ENCODE assay signal across 17 cellular contexts in genomic region chr14:32372154-32372553, GRCh38. TPM values are rescaled to one million over a fixed set of nuclear protein-coding genes. Genes with fewer than 3 reads are reported as not detected.
DNase-seq lines count a peak whose midpoint lies in the region; ATAC-seq, FAIRE-seq and TF ChIP-seq lines count a peak whose summit lies in the region.
"Had no signal": no experiment of that assay in that cellular context is flagged by ENCODE, and none has a peak within 500 bp of the region (broad histone marks: within the 10 kb centered on the region; RNA-seq: fewer than 3 reads in every experiment).

No MANE protein-coding gene starts in this region.

- no peak overlapping the region for H3K27ac ChIP-seq in AG04450 (ENCODE audit: low read depth, low read length)
- H3K27ac ChIP-seq: hepatocyte had no signal

- peaks cover 7% of the 10 kb centered on the region for H3K4me1 Mint-ChIP-seq in activated T-helper 2 cell treated with anti-CD3 and anti-CD28 coated beads, Interferon-gamma antibody, Interleukin-2, Interleukin-4, amounts not matched to agents 10 μg/mL and 5 μg/mL and 100 μg/mL, durations not matched to agents 14 hours and 24 hours and 36 hours (ENCODE audit: low read depth)

- POLR2A ChIA-PET in AG04450 (lab: Yijun Ruan, JAX) = interaction anchor here (0.6 to 0.7 kb wide), 2 partner anchors 120 to 797 kb away, joined by 4 to 16 read pairs; no protein-coding TSS in a partner anchor

- no peaks in the 10 kb centered on the region for H3K9me3 Mint-ChIP-seq in activated T-helper 2 cell treated with anti-CD3 and anti-CD28 coated beads, Interferon-gamma antibody, Interleukin-2, Interleukin-4, amounts not matched to agents 10 μg/mL and 5 μg/mL and 100 μg/mL, durations not matched to agents 14 hours and 24 hours and 36 hours
- H3K9me3 Mint-ChIP-seq: type B pancreatic cell had no signal

- H3K36me3 Mint-ChIP-seq in activated T-helper 2 cell treated with anti-CD3 and anti-CD28 coated beads, Interferon-gamma antibody, Interleukin-2, Interleukin-4, amounts not matched to agents 10 μg/mL and 5 μg/mL and 100 μg/mL, durations not matched to agents 14 hours and 24 hours and 36 hours (ENCODE audit: low read depth) = no peaks in the 10 kb centered on the region
- H3K36me3 Mint-ChIP-seq: activated naive CD8-positive, alpha-beta T cell; type B pancreatic cell had no signal

- DNase-seq in AG04450 (ENCODE audit: low read depth, low spot score) (peak; percentile 87), HT1080 (ENCODE audit: low read depth) (peak; percentile 82), brain pericyte (ENCODE audit: low read depth, low spot score) (peak; percentile 37), iris pigment epithelial cell (ENCODE audit: low read depth) (peak; percentile 96), lower leg skin (ENCODE audit: low spot score in 2 of 2) (no peak), D721Med (ENCODE audit: insufficient read length, low spot score) (no peak)
- DNase-seq in activated T-helper 2 cell treated with anti-CD3 and anti-CD28 coated beads, Interferon-gamma antibody, Interleukin-2, Interleukin-4, amounts not matched to agents 10 μg/mL and 5 μg/mL and 100 μg/mL, durations not matched to agents 14 hours and 24 hours and 36 hours (ENCODE audit: low spot score) = no peak
- DNase-seq: AML-193; NCI-H1417 treated with DMSO at 0.1 percent for 48 hours; occipital lobe; SHP77 treated with DMSO at 0.1 percent for 48 hours; stimulated activated CD4-positive, alpha-beta T cell treated with anti-CD3 and anti-CD28 coated beads, Interleukin-15, amount 100 ng/mL, for 24 hours had no signal

- no peaks in the 10 kb centered on the region for H3K9me3 ChIP-seq in AG04450 (ENCODE audit: control insufficient read depth, insufficient read depth, low read length)

- FAIRE-seq in D721Med (lab: Jason Lieb, UNC) = no peak
- FAIRE-seq: GM18507 had no signal

- TF ChIP-seq CTCF in AG04450 (IDR thresholded peaks at IDR 0.05; ENCODE audit: low read depth, low read length) = no peak
- TF ChIP-seq CTCF in lower leg skin (IDR thresholded peaks at IDR 0.05) = no peak
- no peak for TF ChIP-seq CTCF in D721Med (IDR thresholded peaks at IDR 0.05; ENCODE audit: insufficient read depth, missing control alignments)

- CTCF ChIA-PET in AG04450 (lab: Charles Lee) = interaction anchor here (0.7 to 1.9 kb wide), 3 partner anchors 11 to 142 kb away, joined by 3 to 5 read pairs (median 4); no protein-coding TSS in a partner anchor

- H3K4me3 Mint-ChIP-seq in activated T-helper 2 cell treated with anti-CD3 and anti-CD28 coated beads, Interferon-gamma antibody, Interleukin-2, Interleukin-4, amounts not matched to agents 10 μg/mL and 5 μg/mL and 100 μg/mL, durations not matched to agents 14 hours and 24 hours and 36 hours (ENCODE audit: low read depth) = no peak overlapping the region
- H3K4me3 Mint-ChIP-seq: activated naive CD8-positive, alpha-beta T cell; type B pancreatic cell had no signal

- WGBS in lower leg skin, 2 donors = 41 to 61% methylated on average over 2 of the region's 2 CpGs

- peaks cover 2% of the 10 kb centered on the region for H3K27me3 Mint-ChIP-seq in activated T-helper 2 cell treated with anti-CD3 and anti-CD28 coated beads, Interferon-gamma antibody, Interleukin-2, Interleukin-4, amounts not matched to agents 10 μg/mL and 5 μg/mL and 100 μg/mL, durations not matched to agents 14 hours and 24 hours and 36 hours (ENCODE audit: low read depth)
- H3K27me3 Mint-ChIP-seq: activated naive CD8-positive, alpha-beta T cell; type B pancreatic cell had no signal

- H3K4me3 ChIP-seq in AG04450 (ENCODE audit: low read depth, low read length) (no peak overlapping the region), lower leg skin (ENCODE audit: low read depth, poor library complexity, severe bottlenecking) (no peak overlapping the region)
- H3K4me3 ChIP-seq: hepatocyte had no signal

- ATAC-seq in GM18861 (IDR thresholded peaks at IDR 0.05; ENCODE audit: unreplicated experiment) = no peak

- no peak overlapping the region for H3K27ac Mint-ChIP-seq in activated T-helper 2 cell treated with anti-CD3 and anti-CD28 coated beads, Interferon-gamma antibody, Interleukin-2, Interleukin-4, amounts not matched to agents 10 μg/mL and 5 μg/mL and 100 μg/mL, durations not matched to agents 14 hours and 24 hours and 36 hours
- H3K27ac Mint-ChIP-seq: activated naive CD8-positive, alpha-beta T cell; type B pancreatic cell had no signal

- TF ChIP-seq POLR2A in lower leg skin (IDR thresholded peaks at IDR 0.05) = no peak

- intact Hi-C loops in lower leg skin (cut with DNase I; ENCODE audit: low total_unique reads) = no loop called here
- intact Hi-C loops in activated T-helper 2 cell treated with anti-CD3 and anti-CD28 coated beads, Interferon-gamma antibody, Interleukin-2, Interleukin-4, amounts not matched to agents 10 μg/mL and 5 μg/mL and 100 μg/mL, durations not matched to agents 14 hours and 24 hours and 36 hours (cut with micrococcal nuclease) = no loop called here

- no peaks in the 10 kb centered on the region for H3K27me3 ChIP-seq in AG04450 (ENCODE audit: control insufficient read depth, insufficient read depth, low read length)
- H3K27me3 ChIP-seq: hepatocyte had no signal

RNA-seq across cellular contexts. Expression of gene AKAP6, which starts 43.1 kb away (rescaled TPM):
- 0.78 and 1.3 TPM in 2 replicates for polyA plus RNA-seq in AG04450 (2011; rRNA removed)
- 2.5 and 3.7 TPM in 2 replicates for polyA minus RNA-seq in AG04450 (2011; rRNA and poly(A)+ RNA removed)
- 0.60 and 0.96 TPM in 2 replicates for total RNA-seq in HT1080 (2014; rRNA removed; shearing (Covaris generic))
- polyA plus RNA-seq in HT1080 (2015; cell fraction: cytosol; rRNA removed) = 0.21 and 0.27 TPM in 2 replicates
- 0.19 and 0.65 TPM in 2 replicates for polyA plus RNA-seq in HT1080 (2015; cell fraction: nucleus; rRNA removed)
- 10 to 100 TPM in 1 of 4 donors, 1 to 10 TPM in 3; 2.3 to 13.3 (median 3.6) TPM for total RNA-seq in lower leg skin
- 1.0 and 1.2 TPM in 2 replicates for total RNA-seq in activated T-helper 2 cell treated with anti-CD3 and anti-CD28 coated beads, Interferon-gamma antibody, Interleukin-2, Interleukin-4, amounts not matched to agents 10 μg/mL and 5 μg/mL and 100 μg/mL, durations not matched to agents 14 hours and 24 hours and 36 hours

Comparison
In these comparisons a context has a peak if more than half of its experiments do, and no peak if none do; other contexts are left out.
1. DNase-seq: peak in AG04450 (single experiment), HT1080 (single experiment), brain pericyte (single experiment) and iris pigment epithelial cell (single experiment); none in lower leg skin (0 of 2), activated T-helper 2 cell treated with anti-CD3 and anti-CD28 coated beads, Interferon-gamma antibody, Interleukin-2, Interleukin-4, amounts not matched to agents 10 μg/mL and 5 μg/mL and 100 μg/mL, durations not matched to agents 14 hours and 24 hours and 36 hours (single experiment) and D721Med (single experiment).